1 cellular context compared by ENCODE assay signal in genomic region chr10:3887885-3888476, GRCh38.
TF ChIP-seq lines count a peak whose summit lies in the region.

No MANE protein-coding gene starts in this region.

TF ChIP-seq in A549, 52 proteins besides CTCF, POLR2A, EP300 and RAD21 (continued from another document):
- TF ChIP-seq REST (IDR thresholded peaks at IDR 0.05) (no peak), FOXS1 (CRISPR knock-in tag; IDR thresholded peaks at IDR 0.05) (no peak; the same call in 1 of the 2 replicates), RCOR1 (IDR thresholded peaks at IDR 0.05; ENCODE audit: low read depth, low read length) (no peak), NFE2L2 (conservative IDR thresholded peaks at IDR 0.05; ENCODE audit: low read length) (no peak), TFCP2L1 (CRISPR knock-in tag; IDR thresholded peaks at IDR 0.05) (no peak), ZSCAN20 (CRISPR knock-in tag; IDR thresholded peaks at IDR 0.05) (no peak), CHD4 (IDR thresholded peaks at IDR 0.05; ENCODE audit: borderline replicate concordance) (no peak), CHD2 (IDR thresholded peaks at IDR 0.05; ENCODE audit: low read length, partially characterized antibody) (no peak), CEBPB (IDR thresholded peaks at IDR 0.05) (no peak), HES2 (IDR thresholded peaks at IDR 0.05) (no peak), HEYL (CRISPR knock-in tag; IDR thresholded peaks at IDR 0.05) (no peak), JUNB (IDR thresholded peaks at IDR 0.05) (0 out of 2 replicates have a peak, but pooled peaks have one; percentile 36), RFX5 (IDR thresholded peaks at IDR 0.05) (no peak)
